Comparison of ENCODE assay signal across 28 cellular contexts in genomic region chr6:168219804-168220203, GRCh38.
"Had no signal": no experiment of that assay in that cellular context is flagged by ENCODE, and none has a peak within 500 bp of the region (broad histone marks: within the 10 kb centered on the region; RNA-seq: fewer than 3 reads in every experiment).

No MANE protein-coding gene starts in this region.

- H3K4me1 ChIP-seq: colonic mucosa, pancreas, prostate gland, uterus had no signal

- H3K36me3 ChIP-seq: colonic mucosa, neutrophil, pancreas, prostate gland, uterus had no signal

- H3K9me3 Mint-ChIP-seq: activated naive CD4-positive, alpha-beta T cell treated with anti-CD3 and anti-CD28 coated beads, Interleukin-2, amount 50 U/mL, for 72 hours; activated T-cell treated with anti-CD3 and anti-CD28 coated beads, Interleukin-2, amount 50 U/mL, for 72 hours; nephron; T-helper 1 cell treated with Interleukin-12 subunit alpha and Interleukin-12 subunit beta and Interleukin-4 antibody, amounts not matched to agents 30 μg/mL and 1 μg/mL, for 36 hours; type B pancreatic cell had no signal

- H3K4me2 ChIP-seq: smooth muscle cell had no signal

- DNase-seq: activated CD4-positive, alpha-beta T cell treated with anti-CD3 and anti-CD28 coated beads for 4 hours; activated CD4-positive, alpha-beta T cell treated with anti-CD3 and anti-CD28 coated beads, Interleukin-2, amount 50 U/mL, for 4 hours; activated naive CD4-positive, alpha-beta T cell; activated T-cell treated with anti-CD3 and anti-CD28 coated beads for 4 hours; activated T-cell treated with anti-CD3 and anti-CD28 coated beads, Interleukin-2, amount 50 U/mL, for 72 hours; colonic mucosa; effector CD8-positive, alpha-beta T cell; foreskin fibroblast; kidney glomerular epithelial cell; mesendoderm; mucosa of descending colon; pancreas; retina; stimulated activated CD4-positive, alpha-beta T cell treated with anti-CD3 and anti-CD28 coated beads, Interleukin-1b, Interleukin-23, amount 100 ng/mL, for 48 hours; stimulated activated naive CD4-positive, alpha-beta T cell; SW 1271; T-helper 9 cell; uterus had no signal

- H3K4me3 Mint-ChIP-seq: activated T-cell treated with anti-CD3 and anti-CD28 coated beads, Interleukin-2, amount 50 U/mL, for 72 hours; nephron; T-helper 1 cell treated with Interleukin-12 subunit alpha and Interleukin-12 subunit beta and Interleukin-4 antibody, amounts not matched to agents 30 μg/mL and 1 μg/mL, for 36 hours; type B pancreatic cell had no signal

- H3K27ac ChIP-seq: colonic mucosa, neutrophil, pancreas, prostate gland, VCaP had no signal

- H3K27ac Mint-ChIP-seq: activated naive CD4-positive, alpha-beta T cell treated with anti-CD3 and anti-CD28 coated beads, Interleukin-2, amount 50 U/mL, for 72 hours; activated T-cell treated with anti-CD3 and anti-CD28 coated beads, Interleukin-2, amount 50 U/mL, for 72 hours; T-helper 1 cell treated with Interleukin-12 subunit alpha and Interleukin-12 subunit beta and Interleukin-4 antibody, amounts not matched to agents 30 μg/mL and 1 μg/mL, for 36 hours; type B pancreatic cell had no signal

- H3K4me3 ChIP-seq: colonic mucosa, lung, mucosa of descending colon, pancreas, prostate gland, smooth muscle cell, uterus had no signal

- H3K36me3 Mint-ChIP-seq: activated naive CD4-positive, alpha-beta T cell treated with anti-CD3 and anti-CD28 coated beads, Interleukin-2, amount 50 U/mL, for 72 hours; type B pancreatic cell had no signal

- ATAC-seq: activated naive CD4-positive, alpha-beta T cell treated with anti-CD3 and anti-CD28 coated beads, Interleukin-2, amount 50 U/mL, for 72 hours; activated T-cell treated with anti-CD3 and anti-CD28 coated beads, Interleukin-2, amount 50 U/mL, for 72 hours; left lobe of liver; mucosa of descending colon had no signal

- H3K9me3 ChIP-seq: colonic mucosa, mucosa of descending colon, neutrophil, pancreas, prostate gland, uterus had no signal

- H3K27me3 ChIP-seq: colonic mucosa, pancreas, uterus had no signal
